Comparison of ENCODE assay signal across 21 cellular contexts in the genomic region with DNA sequence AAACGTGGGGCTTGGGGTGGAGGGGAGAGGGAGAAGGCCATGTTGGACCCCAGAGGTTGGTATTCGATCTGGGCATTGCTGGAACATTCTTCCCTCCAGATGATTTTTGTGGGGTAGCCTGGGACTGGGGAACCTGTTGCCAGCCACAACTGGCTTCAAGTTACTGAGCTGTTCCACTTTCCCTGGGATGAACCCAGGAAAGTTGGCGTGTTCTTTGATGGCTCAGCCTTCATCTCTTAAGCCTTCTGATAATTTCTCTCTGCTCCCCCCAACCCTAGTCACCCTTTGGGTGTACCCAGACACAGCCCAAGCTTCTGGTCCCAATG. TPM values are rescaled to one million over a fixed set of nuclear protein-coding genes. Genes with fewer than 3 reads are reported as not detected.
A peak's percentile ranks its signal among the peaks of the same experiment; 100 is the strongest.
DNase-seq lines count a peak whose midpoint lies in the region; ATAC-seq and TF ChIP-seq lines count a peak whose summit lies in the region.
"Had no signal": no experiment of that assay in that cellular context is flagged by ENCODE, and none has a peak within 500 bp of the region (broad histone marks: within the 10 kb centered on the region; RNA-seq: fewer than 3 reads in every experiment).

No MANE protein-coding gene starts in this region.

- H3K36me3 ChIP-seq in BLaER1 (no peaks in the 10 kb centered on the region), OCI-LY7 (ENCODE audit: insufficient read depth, low read length) (no peaks in the 10 kb centered on the region)
- H3K36me3 ChIP-seq in CD8-positive, alpha-beta T cell (ENCODE audit: insufficient read depth, low read length), result no peaks in the 10 kb centered on the region
- H3K36me3 ChIP-seq: left ventricle myocardium inferior, MG63, thoracic aorta had no signal

- H3K9ac ChIP-seq in BLaER1, result no peak overlapping the region

- H4K20me1 ChIP-seq in BLaER1, result no peaks in the 10 kb centered on the region
- no peaks in the 10 kb centered on the region for H4K20me1 ChIP-seq in OCI-LY7 (ENCODE audit: insufficient read depth, low read length)

- no peak overlapping the region for H3K4me3 ChIP-seq in BLaER1
- peak overlapping the region; percentile 70 for H3K4me3 ChIP-seq in CD8-positive, alpha-beta T cell (ENCODE audit: low read depth, low read length)
- no peak overlapping the region for H3K4me3 ChIP-seq in OCI-LY7 (ENCODE audit: low read depth, low read length, poor library complexity, severe bottlenecking)
- H3K4me3 ChIP-seq: GM23338, left ventricle myocardium inferior, MG63, thoracic aorta had no signal

- no peak for DNase-seq in CD8-positive, alpha-beta T cell
- DNase-seq in activated T-helper 1 cell treated with anti-CD3 and anti-CD28 coated beads, Interleukin-12 subunit alpha, Interleukin-12 subunit beta, Interleukin-2, Interleukin-4 antibody, amounts not matched to agents 30 ng/mL and 10 ng/mL and 1 ng/mL, durations not matched to agents 14 hours and 24 hours and 36 hours (ENCODE audit: low spot score), result no peak
- DNase-seq in naive B cell (no peak), OCI-LY7 (ENCODE audit: low spot score) (no peak), NCI-H1048 (lab: John Stamatoyannopoulos, UW) (no peak), nephron progenitor cell (no peak)
- DNase-seq: AML-193, anterior cingulate cortex, DMS79 treated with DMSO at 0.1 percent for 48 hours, foreskin fibroblast, left ventricle myocardium inferior, MG63, NCI-H187 treated with DMSO at 0.1 percent for 48 hours, NCI-H524, PC-3 had no signal

- H3K4me1 ChIP-seq in BLaER1 (peaks cover 66% of the 10 kb centered on the region), OCI-LY7 (ENCODE audit: insufficient read depth, low read length, poor library complexity, severe bottlenecking) (no peaks in the 10 kb centered on the region)
- H3K4me1 ChIP-seq in CD8-positive, alpha-beta T cell (ENCODE audit: insufficient read depth, low read length), result peaks cover 19% of the 10 kb centered on the region

- peak overlapping the region; percentile 97 for H3K4me3 Mint-ChIP-seq in CD8-positive, alpha-beta T cell
- peak overlapping the region; percentile 100 for H3K4me3 Mint-ChIP-seq in activated T-helper 1 cell treated with anti-CD3 and anti-CD28 coated beads, Interleukin-12 subunit alpha, Interleukin-12 subunit beta, Interleukin-2, Interleukin-4 antibody, amounts not matched to agents 30 ng/mL and 10 ng/mL and 1 ng/mL, durations not matched to agents 14 hours and 24 hours and 36 hours
- H3K4me3 Mint-ChIP-seq in naive B cell, result peak overlapping the region; percentile 81 to 98 (median 92)
- H3K4me3 Mint-ChIP-seq in nephron progenitor cell, result no peak overlapping the region

- no peak for TF ChIP-seq CTCF in CD8-positive, alpha-beta T cell (IDR thresholded peaks at IDR 0.05)
- no peak for TF ChIP-seq CTCF in OCI-LY7 (conservative IDR thresholded peaks at IDR 0.05; ENCODE audit: low read length)
- TF ChIP-seq CTCF in nephron progenitor cell (IDR thresholded peaks at IDR 0.05), result no peak

- H3K9me3 ChIP-seq in BLaER1 (no peaks in the 10 kb centered on the region), OCI-LY7 (ENCODE audit: low read length) (no peaks in the 10 kb centered on the region)
- H3K9me3 ChIP-seq in CD8-positive, alpha-beta T cell (ENCODE audit: low read length), result no peaks in the 10 kb centered on the region
- H3K9me3 ChIP-seq: left ventricle myocardium inferior, MG63, thoracic aorta had no signal

- H3K4me2 ChIP-seq in BLaER1 (peak overlapping the region; percentile 91), OCI-LY7 (ENCODE audit: low read length) (no peak overlapping the region)
- H3K4me2 ChIP-seq: GM23338 had no signal

- BruUV-seq in OCI-LY7 (replicated peaks; lab: Mats Ljungman, UMichigan), result no TSS peak

- H3K9me2 ChIP-seq in OCI-LY7 (ENCODE audit: insufficient read depth, low read length), result no peaks in the 10 kb centered on the region

- no peak overlapping the region for H3K27ac ChIP-seq in BLaER1
- peak overlapping the region; percentile 58 for H3K27ac ChIP-seq in CD8-positive, alpha-beta T cell (ENCODE audit: low read depth, low read length)
- no peak overlapping the region for H3K27ac ChIP-seq in OCI-LY7 (ENCODE audit: low read depth, low read length, poor library complexity, severe bottlenecking)
- H3K27ac ChIP-seq: left ventricle myocardium inferior, thoracic aorta had no signal

- peaks cover 3% of the 10 kb centered on the region for H3K27me3 Mint-ChIP-seq in CD8-positive, alpha-beta T cell (ENCODE audit: low read depth)
- no peaks in the 10 kb centered on the region for H3K27me3 Mint-ChIP-seq in activated T-helper 1 cell treated with anti-CD3 and anti-CD28 coated beads, Interleukin-12 subunit alpha, Interleukin-12 subunit beta, Interleukin-2, Interleukin-4 antibody, amounts not matched to agents 30 ng/mL and 10 ng/mL and 1 ng/mL, durations not matched to agents 14 hours and 24 hours and 36 hours (ENCODE audit: insufficient read depth)
- H3K27me3 Mint-ChIP-seq in naive B cell (no peaks in the 10 kb centered on the region), nephron progenitor cell (ENCODE audit: low read depth, poor library complexity) (peaks cover 89% of the 10 kb centered on the region)

- peaks cover 26% of the 10 kb centered on the region for H3K27me3 ChIP-seq in BLaER1
- H3K27me3 ChIP-seq in CD8-positive, alpha-beta T cell (ENCODE audit: insufficient read depth, low read length), result no peaks in the 10 kb centered on the region

- no peaks in the 10 kb centered on the region for H3K9me3 Mint-ChIP-seq in CD8-positive, alpha-beta T cell
- H3K9me3 Mint-ChIP-seq in activated T-helper 1 cell treated with anti-CD3 and anti-CD28 coated beads, Interleukin-12 subunit alpha, Interleukin-12 subunit beta, Interleukin-2, Interleukin-4 antibody, amounts not matched to agents 30 ng/mL and 10 ng/mL and 1 ng/mL, durations not matched to agents 14 hours and 24 hours and 36 hours, result no peaks in the 10 kb centered on the region
- H3K9me3 Mint-ChIP-seq in naive B cell (no peaks in the 10 kb centered on the region), nephron progenitor cell (no peaks in the 10 kb centered on the region)
- H3K9me3 Mint-ChIP-seq: GM23338 had no signal

- H3K4me1 Mint-ChIP-seq in CD8-positive, alpha-beta T cell (ENCODE audit: low read depth), result peaks cover 48% of the 10 kb centered on the region
- peaks cover 72% of the 10 kb centered on the region for H3K4me1 Mint-ChIP-seq in activated T-helper 1 cell treated with anti-CD3 and anti-CD28 coated beads, Interleukin-12 subunit alpha, Interleukin-12 subunit beta, Interleukin-2, Interleukin-4 antibody, amounts not matched to agents 30 ng/mL and 10 ng/mL and 1 ng/mL, durations not matched to agents 14 hours and 24 hours and 36 hours (ENCODE audit: low read depth)
- H3K4me1 Mint-ChIP-seq in naive B cell (peaks cover 49 to 54% (median 50%) of the 10 kb centered on the region in 3 donors), nephron progenitor cell (peaks cover 18% of the 10 kb centered on the region)

- H2AFZ ChIP-seq in OCI-LY7 (ENCODE audit: low read length), result no peak overlapping the region
- H2AFZ ChIP-seq: GM23338 had no signal

- no peak for ATAC-seq in CD8-positive, alpha-beta T cell
- ATAC-seq in naive B cell (ENCODE audit: low read depth in 2 of 2) (no peak), HG03442 (IDR thresholded peaks at IDR 0.05; ENCODE audit: unreplicated experiment) (no peak)
- ATAC-seq: GM23338, PC-3 had no signal

- peak overlapping the region; percentile 96 for H3K27ac Mint-ChIP-seq in CD8-positive, alpha-beta T cell
- H3K27ac Mint-ChIP-seq in activated T-helper 1 cell treated with anti-CD3 and anti-CD28 coated beads, Interleukin-12 subunit alpha, Interleukin-12 subunit beta, Interleukin-2, Interleukin-4 antibody, amounts not matched to agents 30 ng/mL and 10 ng/mL and 1 ng/mL, durations not matched to agents 14 hours and 24 hours and 36 hours, result peak overlapping the region; percentile 96
- peak overlapping the region in 3 of 6 donors; percentile 67 to 95 (median 90) for H3K27ac Mint-ChIP-seq in naive B cell
- no peak overlapping the region for H3K27ac Mint-ChIP-seq in nephron progenitor cell
- H3K27ac Mint-ChIP-seq: GM23338 had no signal

- POLR2A ChIA-PET in CD8-positive, alpha-beta T cell (lab: Charles Lee), result interaction anchor here (0.8 to 1.3 kb wide), 3 partner anchors 31 to 38 kb away, joined by 3 to 4 read pairs (median 3); no protein-coding TSS in a partner anchor
- POLR2A ChIA-PET in OCI-LY7 (lab: Charles Lee), result interaction anchor here (0.7 kb wide), 1 partner anchor 21 kb away, joined by 3 read pairs; no protein-coding TSS in a partner anchor

- peaks cover 9% of the 10 kb centered on the region for H3K36me3 Mint-ChIP-seq in CD8-positive, alpha-beta T cell
- H3K36me3 Mint-ChIP-seq in activated T-helper 1 cell treated with anti-CD3 and anti-CD28 coated beads, Interleukin-12 subunit alpha, Interleukin-12 subunit beta, Interleukin-2, Interleukin-4 antibody, amounts not matched to agents 30 ng/mL and 10 ng/mL and 1 ng/mL, durations not matched to agents 14 hours and 24 hours and 36 hours (ENCODE audit: low read depth), result peaks cover 37% of the 10 kb centered on the region
- H3K36me3 Mint-ChIP-seq in naive B cell, result no peaks in the 10 kb centered on the region
- no peaks in the 10 kb centered on the region for H3K36me3 Mint-ChIP-seq in nephron progenitor cell (ENCODE audit: low read depth)

- H3K79me2 ChIP-seq in OCI-LY7 (ENCODE audit: insufficient read depth, low read depth, low read length), result no peaks in the 10 kb centered on the region

- intact Hi-C loops in CD8-positive, alpha-beta T cell (cut with DNase I, micrococcal nuclease), result no loop called here
- intact Hi-C loops in activated T-helper 1 cell treated with anti-CD3 and anti-CD28 coated beads, Interleukin-12 subunit alpha, Interleukin-12 subunit beta, Interleukin-2, Interleukin-4 antibody, amounts not matched to agents 30 ng/mL and 10 ng/mL and 1 ng/mL, durations not matched to agents 14 hours and 24 hours and 36 hours (cut with micrococcal nuclease), result loop anchor here (10.0 kb wide), 1 partner anchor 410 kb away; a partner anchor contains a TSS
- intact Hi-C loops in OCI-LY7 (cut with micrococcal nuclease; ENCODE audit: unreplicated experiment), result no loop called here

- CTCF ChIA-PET in CD8-positive, alpha-beta T cell (lab: Charles Lee), result interaction anchor here (1.1 to 3.1 kb wide), 3 partner anchors 16 to 36 kb away, joined by 3 to 16 read pairs (median 3); no protein-coding TSS in a partner anchor
- CTCF ChIA-PET in OCI-LY7 (lab: Charles Lee; ENCODE audit: unreplicated experiment), result no interaction called here

RNA-seq across cellular contexts. Expression of a gene that starts 2.1 kb away (rescaled TPM):
- total RNA-seq in CD8-positive, alpha-beta T cell, result 10 to 100 TPM; 37.0 to 39.1 TPM
- total RNA-seq in activated T-helper 1 cell treated with anti-CD3 and anti-CD28 coated beads, Interleukin-12 subunit alpha, Interleukin-12 subunit beta, Interleukin-2, Interleukin-4 antibody, amounts not matched to agents 30 ng/mL and 10 ng/mL and 1 ng/mL, durations not matched to agents 14 hours and 24 hours and 36 hours, result 89.8 and 90.8 TPM in 2 replicates
- polyA plus RNA-seq in naive B cell (ENCODE audit: low read depth in 6 of 6), result 1 to 10 TPM in 4 of 6 donors, under 1 TPM in 2; 0.11 to 2.9 (median 2.0) TPM
- total RNA-seq in OCI-LY7 (2014; rRNA removed; shearing (Covaris generic)), result not detected in 2 replicates
- not detected in 2 replicates for total RNA-seq in OCI-LY7 (2022)
- total RNA-seq: GM23338, PC-3, pulmonary artery endothelial cell, SK-MEL-5 had no signal
- polyA plus RNA-seq: GM23338 had no signal

RNA-seq across cellular contexts. Expression of a gene that starts 41.1 kb away (rescaled TPM):
- total RNA-seq in CD8-positive, alpha-beta T cell, result 1 to 10 TPM; 5.2 TPM
- total RNA-seq in activated T-helper 1 cell treated with anti-CD3 and anti-CD28 coated beads, Interleukin-12 subunit alpha, Interleukin-12 subunit beta, Interleukin-2, Interleukin-4 antibody, amounts not matched to agents 30 ng/mL and 10 ng/mL and 1 ng/mL, durations not matched to agents 14 hours and 24 hours and 36 hours, result 11.6 and 12.4 TPM in 2 replicates
- polyA plus RNA-seq in naive B cell (ENCODE audit: low read depth in 6 of 6), result under 1 TPM in 4 of 6 donors, not detected in 2; 0.09 to 0.97 (median 0.24) TPM
- total RNA-seq in OCI-LY7 (2014; rRNA removed; shearing (Covaris generic)), result 8.3 and 15.0 TPM in 2 replicates
- total RNA-seq in OCI-LY7 (2022), result 15.2 and 16.0 TPM in 2 replicates

Comparison
In these comparisons a context has a peak if more than half of its experiments do, and no peak if none do; other contexts are left out.
1. RNA of a gene that starts 2.1 kb away (total RNA-seq): 89.8 to 90.8 TPM in activated T-helper 1 cell treated with anti-CD3 and anti-CD28 coated beads, Interleukin-12 subunit alpha, Interleukin-12 subunit beta, Interleukin-2, Interleukin-4 antibody, amounts not matched to agents 30 ng/mL and 10 ng/mL and 1 ng/mL, durations not matched to agents 14 hours and 24 hours and 36 hours and 37.0 to 39.1 TPM in CD8-positive, alpha-beta T cell; not detected in OCI-LY7; every median in the first group is over 10 times any median in the second.